In genomic region chr16:4402439-4403132, GRCh38 we compare ENCODE assay signal across 8 cellular contexts. TPM values are rescaled to one million over a fixed set of nuclear protein-coding genes. Genes with fewer than 3 reads are reported as not detected.
DNase-seq lines count a peak whose midpoint lies in the region; ATAC-seq and TF ChIP-seq lines count a peak whose summit lies in the region.

No MANE protein-coding gene starts in this region.

- intact Hi-C loops in CD8-positive, alpha-beta T cell (cut with DNase I, micrococcal nuclease) = loop anchor here (1.0 to 2.0 kb wide), 3 partner anchors 43 to 114 kb away; no protein-coding TSS in a partner anchor
- intact Hi-C loops in activated CD8-positive, alpha-beta T cell treated with anti-CD3 and anti-CD28 coated beads for 36 hours (cut with micrococcal nuclease) = no loop called here

- no peaks in the 10 kb centered on the region for H3K4me1 ChIP-seq in CD8-positive, alpha-beta T cell (ENCODE audit: insufficient read depth, low read length)

- peaks cover 77% of the 10 kb centered on the region for H3K36me3 Mint-ChIP-seq in CD8-positive, alpha-beta T cell
- peaks cover 16% of the 10 kb centered on the region for H3K36me3 Mint-ChIP-seq in activated CD8-positive, alpha-beta T cell treated with anti-CD3 and anti-CD28 coated beads for 36 hours (ENCODE audit: low read depth)
- H3K36me3 Mint-ChIP-seq in memory B cell = peaks cover 35% of the 10 kb centered on the region

- DNase-seq in CD8-positive, alpha-beta T cell = peak in 6 of 7 experiments; percentile 50 to 83 (median 64)
- DNase-seq in NCI-H774 (lab: John Stamatoyannopoulos, UW) = peak; percentile 54
- DNase-seq in activated CD8-positive, alpha-beta T cell treated with anti-CD3 and anti-CD28 coated beads for 36 hours = peak; percentile 77
- DNase-seq in effector CD4-positive, alpha-beta T cell = peak; percentile 56
- DNase-seq in memory B cell (ENCODE audit: low spot score in 2 of 2) = peak; percentile 76 to 79
- peak; percentile 44 to 49 for DNase-seq in stimulated activated CD8-positive, alpha-beta memory T cell treated with anti-CD3 and anti-CD28 coated beads, Interleukin-2, amount 100 ng/mL, for 1 hour (ENCODE audit: low read depth in 2 of 2)

- no peak overlapping the region for H3K4me3 ChIP-seq in CD8-positive, alpha-beta T cell (ENCODE audit: low read depth, low read length)

- no peaks in the 10 kb centered on the region for H3K27me3 Mint-ChIP-seq in CD8-positive, alpha-beta T cell (ENCODE audit: low read depth)
- H3K27me3 Mint-ChIP-seq in activated CD8-positive, alpha-beta T cell treated with anti-CD3 and anti-CD28 coated beads for 36 hours = no peaks in the 10 kb centered on the region
- H3K27me3 Mint-ChIP-seq in memory B cell = no peaks in the 10 kb centered on the region

- POLR2A ChIA-PET in CD8-positive, alpha-beta T cell (lab: Charles Lee) = interaction anchor here (3.0 kb wide), 1 partner anchor 12 kb away, joined by 11 read pairs; no protein-coding TSS in a partner anchor
- POLR2A ChIA-PET in activated CD8-positive, alpha-beta T cell treated with anti-CD3 and anti-CD28 coated beads for 36 hours (lab: Charles Lee) = interaction anchor here (0.7 to 2.4 kb wide), 6 partner anchors 12 to 105 kb away, joined by 3 to 9 read pairs (median 5); partner anchors contain the start of gene CORO7

- peaks cover 19% of the 10 kb centered on the region for H3K4me1 Mint-ChIP-seq in CD8-positive, alpha-beta T cell (ENCODE audit: low read depth)
- no peaks in the 10 kb centered on the region for H3K4me1 Mint-ChIP-seq in activated CD8-positive, alpha-beta T cell treated with anti-CD3 and anti-CD28 coated beads for 36 hours (ENCODE audit: low read depth)
- peaks cover 22% of the 10 kb centered on the region for H3K4me1 Mint-ChIP-seq in memory B cell

- no peaks in the 10 kb centered on the region for H3K9me3 Mint-ChIP-seq in CD8-positive, alpha-beta T cell
- no peaks in the 10 kb centered on the region for H3K9me3 Mint-ChIP-seq in activated CD8-positive, alpha-beta T cell treated with anti-CD3 and anti-CD28 coated beads for 36 hours
- no peaks in the 10 kb centered on the region for H3K9me3 Mint-ChIP-seq in memory B cell

- H3K27me3 ChIP-seq in CD8-positive, alpha-beta T cell (ENCODE audit: insufficient read depth, low read length) = no peaks in the 10 kb centered on the region

- H3K27ac Mint-ChIP-seq in CD8-positive, alpha-beta T cell = no peak overlapping the region
- no peak overlapping the region for H3K27ac Mint-ChIP-seq in activated CD8-positive, alpha-beta T cell treated with anti-CD3 and anti-CD28 coated beads for 36 hours
- H3K27ac Mint-ChIP-seq in memory B cell = peak overlapping the region; percentile 88

- peak; percentile 71 for TF ChIP-seq CTCF in CD8-positive, alpha-beta T cell (IDR thresholded peaks at IDR 0.05)
- TF ChIP-seq CTCF in activated CD8-positive, alpha-beta T cell treated with anti-CD3 and anti-CD28 coated beads for 36 hours (IDR thresholded peaks at IDR 0.05) = peak; percentile 89

- H3K27ac ChIP-seq in CD8-positive, alpha-beta T cell (ENCODE audit: low read depth, low read length) = no peak overlapping the region

- no peaks in the 10 kb centered on the region for H3K9me3 ChIP-seq in CD8-positive, alpha-beta T cell (ENCODE audit: low read length)

- H3K36me3 ChIP-seq in CD8-positive, alpha-beta T cell (ENCODE audit: insufficient read depth, low read length) = peaks cover 60% of the 10 kb centered on the region

- CTCF ChIA-PET in CD8-positive, alpha-beta T cell (lab: Charles Lee) = interaction anchor here (0.6 to 3.6 kb wide), 32 partner anchors 9 to 183 kb away, joined by 3 to 31 read pairs (median 4); partner anchors contain the start of genes C16orf96, PAM16 and VASN
- CTCF ChIA-PET in activated CD8-positive, alpha-beta T cell treated with anti-CD3 and anti-CD28 coated beads for 36 hours (lab: Charles Lee) = interaction anchor here (0.6 to 6.5 kb wide), 44 partner anchors 11 to 529 kb away, joined by 3 to 87 read pairs (median 5); partner anchors contain the start of genes CORO7, HMOX2, PAM16 and VASN

- no peak overlapping the region for H3K4me3 Mint-ChIP-seq in CD8-positive, alpha-beta T cell
- no peak overlapping the region for H3K4me3 Mint-ChIP-seq in activated CD8-positive, alpha-beta T cell treated with anti-CD3 and anti-CD28 coated beads for 36 hours
- H3K4me3 Mint-ChIP-seq in memory B cell = no peak overlapping the region

- ATAC-seq in CD8-positive, alpha-beta T cell = peak; percentile 37
- peak; percentile 52 for ATAC-seq in HG02642 (IDR thresholded peaks at IDR 0.05; ENCODE audit: poor library complexity, unreplicated experiment)
- peak; percentile 82 for ATAC-seq in activated CD8-positive, alpha-beta T cell treated with anti-CD3 and anti-CD28 coated beads for 36 hours
- peak; percentile 53 for ATAC-seq in memory B cell (ENCODE audit: low read depth)
- ATAC-seq in HG02870 (IDR thresholded peaks at IDR 0.05; ENCODE audit: unreplicated experiment) = no peak

RNA-seq across cellular contexts. Expression of gene CORO7, which starts 13.8 kb away (rescaled TPM):
- total RNA-seq in CD8-positive, alpha-beta T cell = 100 to 1,000 TPM; 950 to 991 TPM
- total RNA-seq in activated CD8-positive, alpha-beta T cell treated with anti-CD3 and anti-CD28 coated beads for 36 hours = 10 to 100 TPM; 73.3 to 76.6 TPM

RNA-seq across cellular contexts. Expression of gene DNAJA3, which starts 23.1 kb away (rescaled TPM):
- 10 to 100 TPM; 13.8 to 17.4 TPM for total RNA-seq in CD8-positive, alpha-beta T cell
- total RNA-seq in activated CD8-positive, alpha-beta T cell treated with anti-CD3 and anti-CD28 coated beads for 36 hours = 100 to 1,000 TPM in 1 of 2 experiments, 10 to 100 TPM in 1; 86.8 to 101 TPM

RNA-seq across cellular contexts. Expression of gene VASN, which starts 30.9 kb away (rescaled TPM):
- under 1 TPM; 0.57 to 0.83 TPM for total RNA-seq in CD8-positive, alpha-beta T cell
- not detected for total RNA-seq in activated CD8-positive, alpha-beta T cell treated with anti-CD3 and anti-CD28 coated beads for 36 hours

RNA-seq across cellular contexts. Expression of gene PAM16, which starts 51.5 kb away (rescaled TPM):
- 10 to 100 TPM; 30.9 to 31.4 TPM for total RNA-seq in CD8-positive, alpha-beta T cell
- 10 to 100 TPM; 65.9 to 70.1 TPM for total RNA-seq in activated CD8-positive, alpha-beta T cell treated with anti-CD3 and anti-CD28 coated beads for 36 hours

Comparison
In these comparisons a context has a peak if more than half of its experiments do, and no peak if none do; other contexts are left out.
1. RNA of gene CORO7, which starts 13.8 kb away (total RNA-seq): 950 to 991 TPM in CD8-positive, alpha-beta T cell; 73.3 to 76.6 TPM in activated CD8-positive, alpha-beta T cell treated with anti-CD3 and anti-CD28 coated beads for 36 hours; every median in the first group is over 10 times any median in the second.
2. RNA of gene DNAJA3, which starts 23.1 kb away (total RNA-seq): 86.8 to 101 TPM in activated CD8-positive, alpha-beta T cell treated with anti-CD3 and anti-CD28 coated beads for 36 hours; 13.8 to 17.4 TPM in CD8-positive, alpha-beta T cell; every median in the first group is over 4 times any median in the second.
3. Peak in every context shown above with its lines, with median percentiles within 50 percentile points of each other: DNase-seq.